Comparison of ENCODE assay signal across 15 cellular contexts in genomic region chr7:27105161-27106122, GRCh38. TPM values are rescaled to one million over a fixed set of nuclear protein-coding genes. Genes with fewer than 3 reads are reported as not detected.
A peak's percentile ranks its signal among the peaks of the same experiment; 100 is the strongest.
DNase-seq lines count a peak whose midpoint lies in the region; ATAC-seq and TF ChIP-seq lines count a peak whose summit lies in the region.
"Had no signal": no experiment of that assay in that cellular context is flagged by ENCODE, and none has a peak within 500 bp of the region (broad histone marks: within the 10 kb centered on the region; RNA-seq: fewer than 3 reads in every experiment).

No MANE protein-coding gene starts in this region.

- no peak for TF ChIP-seq CTCF in WERI-Rb-1 (IDR thresholded peaks at IDR 0.05; ENCODE audit: low read depth, low read length)
- TF ChIP-seq CTCF in endothelial cell (IDR thresholded peaks at IDR 0.05; ENCODE audit: unreplicated experiment): no peak
- no peak for TF ChIP-seq CTCF in mesothelial cell of epicardium (IDR thresholded peaks at IDR 0.05; ENCODE audit: unreplicated experiment)
- no peak for TF ChIP-seq CTCF in thoracic aorta (IDR thresholded peaks at IDR 0.05)
- no peak for TF ChIP-seq CTCF in CD14-positive monocyte (IDR thresholded peaks at IDR 0.05)

- H3K27me3 ChIP-seq in WERI-Rb-1 (ENCODE audit: insufficient read depth, low read depth, severe bottlenecking) (peaks cover 90% of the 10 kb centered on the region), thoracic aorta (replicated peaks; ENCODE audit: insufficient read depth) (no peaks in the 10 kb centered on the region), right cardiac atrium (ENCODE audit: control insufficient read depth, insufficient read depth) (no peaks in the 10 kb centered on the region)

- peaks cover 25 to 65% of the 10 kb centered on the region in 2 donors for H3K4me1 ChIP-seq in thoracic aorta (ENCODE audit: control insufficient read depth in 1 of 2, low read depth in 2 of 2)
- H3K4me1 ChIP-seq in right cardiac atrium (ENCODE audit: control insufficient read depth, insufficient read depth, low read length): no peaks in the 10 kb centered on the region

- H3K27ac Mint-ChIP-seq in endothelial cell (ENCODE audit: unreplicated experiment): no peak overlapping the region
- H3K27ac Mint-ChIP-seq in mesothelial cell of epicardium: peak overlapping the region; percentile 100
- H3K27ac Mint-ChIP-seq in CD14-positive monocyte: no peak overlapping the region
- H3K27ac Mint-ChIP-seq: activated CD4-positive, alpha-beta memory T cell treated with anti-CD3 and anti-CD28 coated beads, Interleukin-2, amount 10 ng/mL, durations not matched to agents 7 days and 5 days; naive B cell; stimulated activated memory B cell treated with anti-CD40 and anti-IgM and Interleukin-4, amounts not matched to agents 10 μg/mL and 1 μg/mL and 100 μg/mL, for 72 hours had no signal

- H3K4me1 Mint-ChIP-seq in endothelial cell (ENCODE audit: unreplicated experiment): peaks cover 61% of the 10 kb centered on the region
- peaks cover 92% of the 10 kb centered on the region for H3K4me1 Mint-ChIP-seq in mesothelial cell of epicardium
- peaks cover 24% of the 10 kb centered on the region for H3K4me1 Mint-ChIP-seq in CD14-positive monocyte

- no peaks in the 10 kb centered on the region for H3K36me3 ChIP-seq in WERI-Rb-1
- H3K36me3 ChIP-seq in thoracic aorta: no peaks in the 10 kb centered on the region

- WGBS in right cardiac atrium: 43% methylated on average over 15 of the region's 15 CpGs

- no peak for DNase-seq in WERI-Rb-1
- no peak for DNase-seq in endothelial cell (ENCODE audit: low spot score)
- DNase-seq in mesothelial cell of epicardium (ENCODE audit: low spot score in 2 of 2, unreplicated experiment in 2 of 2): no peak
- DNase-seq in thoracic aorta (ENCODE audit: low spot score): no peak
- DNase-seq in right cardiac atrium: no peak
- no peak for DNase-seq in CD14-positive monocyte (ENCODE audit: low spot score)
- DNase-seq: activated CD4-positive, alpha-beta memory T cell treated with anti-CD3 and anti-CD28 coated beads, Interleukin-2, amount 10 ng/mL, durations not matched to agents 7 days and 5 days; AML-193; amniotic stem cell; foreskin melanocyte; naive B cell; NCI-H1105 treated with DMSO at 0.1 percent for 48 hours had no signal

- H3K36me3 Mint-ChIP-seq in endothelial cell (ENCODE audit: low read depth, unreplicated experiment) (peaks cover 4% of the 10 kb centered on the region), mesothelial cell of epicardium (peaks cover 8% of the 10 kb centered on the region), CD14-positive monocyte (peaks cover 24 to 25% of the 10 kb centered on the region in 2 donors)

- H3K9me3 ChIP-seq in WERI-Rb-1 (ENCODE audit: severe bottlenecking) (no peaks in the 10 kb centered on the region), thoracic aorta (no peaks in the 10 kb centered on the region), right cardiac atrium (ENCODE audit: control insufficient read depth, low read length) (no peaks in the 10 kb centered on the region)

- H3K27ac ChIP-seq in WERI-Rb-1: peak overlapping the region; percentile 79
- H3K27ac ChIP-seq in thoracic aorta: peak overlapping the region; percentile 87 to 96
- H3K27ac ChIP-seq in right cardiac atrium (ENCODE audit: low read length): no peak overlapping the region

- peak overlapping the region; percentile 42 for H3K4me3 Mint-ChIP-seq in endothelial cell (ENCODE audit: unreplicated experiment)
- H3K4me3 Mint-ChIP-seq in mesothelial cell of epicardium: peak overlapping the region; percentile 98
- H3K4me3 Mint-ChIP-seq in CD14-positive monocyte: peak overlapping the region in 1 of 2 donors; percentile 53
- H3K4me3 Mint-ChIP-seq: activated CD4-positive, alpha-beta memory T cell treated with anti-CD3 and anti-CD28 coated beads, Interleukin-2, amount 10 ng/mL, durations not matched to agents 7 days and 5 days; naive B cell; stimulated activated memory B cell treated with anti-CD40 and anti-IgM and Interleukin-4, amounts not matched to agents 10 μg/mL and 1 μg/mL and 100 μg/mL, for 72 hours had no signal

- ATAC-seq in thoracic aorta (ENCODE audit: insufficient number of reproducible peaks, low FRiP score, low read depth): no peak
- ATAC-seq in GM18907 (IDR thresholded peaks at IDR 0.05; ENCODE audit: unreplicated experiment): no peak
- ATAC-seq in right cardiac atrium: no peak
- no peak for ATAC-seq in GM18868 (IDR thresholded peaks at IDR 0.05; ENCODE audit: unreplicated experiment)
- ATAC-seq: stimulated activated memory B cell treated with anti-CD40 and anti-IgM and Interleukin-4, amounts not matched to agents 10 μg/mL and 1 μg/mL and 100 μg/mL, for 72 hours had no signal

- H3K9me3 Mint-ChIP-seq in endothelial cell (ENCODE audit: unreplicated experiment): no peaks in the 10 kb centered on the region
- no peaks in the 10 kb centered on the region for H3K9me3 Mint-ChIP-seq in mesothelial cell of epicardium
- peaks cover 0 to 32% (median 21%) of the 10 kb centered on the region in 7 donors for H3K9me3 Mint-ChIP-seq in CD14-positive monocyte
- H3K9me3 Mint-ChIP-seq: activated CD4-positive, alpha-beta memory T cell treated with anti-CD3 and anti-CD28 coated beads, Interleukin-2, amount 10 ng/mL, durations not matched to agents 7 days and 5 days had no signal

- peaks cover 40% of the 10 kb centered on the region for H3K27me3 Mint-ChIP-seq in endothelial cell (ENCODE audit: unreplicated experiment)
- no peaks in the 10 kb centered on the region for H3K27me3 Mint-ChIP-seq in mesothelial cell of epicardium (ENCODE audit: low read depth)
- peaks cover 54 to 63% (median 56%) of the 10 kb centered on the region in 3 donors for H3K27me3 Mint-ChIP-seq in CD14-positive monocyte (ENCODE audit: low read depth in 3 of 3)

- H3K4me3 ChIP-seq in WERI-Rb-1 (ENCODE audit: low read depth, low read length) (peak overlapping the region; percentile 21), thoracic aorta (peak overlapping the region; percentile 99), right cardiac atrium (ENCODE audit: low read length) (no peak overlapping the region)

- intact Hi-C loops in right cardiac atrium (cut with DNase I): no loop called here
- intact Hi-C loops in CD14-positive monocyte (cut with micrococcal nuclease): no loop called here

RNA-seq across cellular contexts. Expression of gene HOXA2, which starts 3.0 kb away (rescaled TPM):
- total RNA-seq in endothelial cell (ENCODE audit: unreplicated experiment) (1.1 TPM), mesothelial cell of epicardium (30.3 to 33.9 TPM (median 30.8 TPM) in 3 replicates), thoracic aorta (1 to 10 TPM; 3.4 to 4.6 TPM), right cardiac atrium (under 1 TPM in 3 of 4 donors, not detected in 1; 0.12 to 0.60 (median 0.37) TPM)
- polyA plus RNA-seq in right cardiac atrium (0.36 TPM), CD14-positive monocyte (not detected)
- total RNA-seq: activated CD4-positive, alpha-beta memory T cell treated with anti-CD3 and anti-CD28 coated beads, Interleukin-2, amount 10 ng/mL, durations not matched to agents 7 days and 5 days had no signal

RNA-seq across cellular contexts. Expression of gene HOXA1, which starts 9.6 kb away (rescaled TPM):
- 3.5 TPM for total RNA-seq in endothelial cell (ENCODE audit: unreplicated experiment)
- 13.7 to 14.6 TPM (median 14.0 TPM) in 3 replicates for total RNA-seq in mesothelial cell of epicardium
- 1 to 10 TPM in 1 of 2 donors, not detected in 1; 3.1 TPM for total RNA-seq in thoracic aorta
- total RNA-seq in right cardiac atrium: under 1 TPM in 2 of 4 donors, not detected in 2; 0.15 to 0.29 TPM
- polyA plus RNA-seq in right cardiac atrium: 0.14 TPM
- under 1 TPM in 1 of 2 donors, not detected in 1; 0.11 TPM for polyA plus RNA-seq in CD14-positive monocyte

RNA-seq across cellular contexts. Expression of gene HOXA4, which starts 25.1 kb away (rescaled TPM):
- total RNA-seq in endothelial cell (ENCODE audit: unreplicated experiment) (0.31 TPM), mesothelial cell of epicardium (51.0 to 55.9 TPM (median 54.7 TPM) in 3 replicates), thoracic aorta (1 to 10 TPM; 3.7 to 6.1 TPM), right cardiac atrium (1 to 10 TPM in 2 of 4 donors, under 1 TPM in 2; 0.12 to 2.2 (median 1.1) TPM)
- polyA plus RNA-seq in right cardiac atrium (3.3 TPM), CD14-positive monocyte (not detected)

RNA-seq across cellular contexts. Expression of gene HOXA5, which starts 38.0 kb away (rescaled TPM):
- total RNA-seq in endothelial cell (ENCODE audit: unreplicated experiment) (0.59 TPM), mesothelial cell of epicardium (128 to 133 TPM (median 133 TPM) in 3 replicates), thoracic aorta (1 to 10 TPM in 1 of 2 donors, under 1 TPM in 1; 0.35 to 1.2 TPM), right cardiac atrium (under 1 TPM in 1 of 4 donors, not detected in 3; 0.17 TPM)
- polyA plus RNA-seq in right cardiac atrium (0.43 TPM), CD14-positive monocyte (1 to 10 TPM in 1 of 2 donors, under 1 TPM in 1; 0.85 to 1.8 TPM)
- total RNA-seq: activated CD4-positive, alpha-beta memory T cell treated with anti-CD3 and anti-CD28 coated beads, Interleukin-2, amount 10 ng/mL, durations not matched to agents 7 days and 5 days had no signal

RNA-seq across cellular contexts. Expression of gene HOXA6, which starts 42.1 kb away (rescaled TPM):
- total RNA-seq in endothelial cell (ENCODE audit: unreplicated experiment) (not detected), mesothelial cell of epicardium (43.7 to 45.6 TPM (median 44.4 TPM) in 3 replicates), thoracic aorta (not detected), right cardiac atrium (not detected)
- polyA plus RNA-seq in right cardiac atrium (not detected), CD14-positive monocyte (not detected)
- total RNA-seq: activated CD4-positive, alpha-beta memory T cell treated with anti-CD3 and anti-CD28 coated beads, Interleukin-2, amount 10 ng/mL, durations not matched to agents 7 days and 5 days had no signal
